In genomic region chr3:128168830-128169229, GRCh38 we compare ENCODE assay signal across 33 cellular contexts. TPM values are rescaled to one million over a fixed set of nuclear protein-coding genes. Genes with fewer than 3 reads are reported as not detected.
DNase-seq lines count a peak whose midpoint lies in the region; ATAC-seq and TF ChIP-seq lines count a peak whose summit lies in the region.
"Had no signal": no experiment of that assay in that cellular context is flagged by ENCODE, and none has a peak within 500 bp of the region (broad histone marks: within the 10 kb centered on the region; RNA-seq: fewer than 3 reads in every experiment).

No MANE protein-coding gene starts in this region.

- H2AFZ ChIP-seq in hepatocyte = no peak overlapping the region

- H3K27ac Mint-ChIP-seq in activated naive CD4-positive, alpha-beta T cell treated with anti-CD3 and anti-CD28 coated beads, Interleukin-2, amount 50 U/mL, for 72 hours = peak overlapping the region; percentile 19 to 34
- H3K27ac Mint-ChIP-seq: activated CD4-positive, alpha-beta memory T cell treated with anti-CD3 and anti-CD28 coated beads, Interleukin-2, amount 10 ng/mL, durations not matched to agents 7 days and 5 days; activated T-helper 1 cell treated with anti-CD3 and anti-CD28 coated beads, Interleukin-12 subunit alpha, Interleukin-12 subunit beta, Interleukin-2, Interleukin-4 antibody, amounts not matched to agents 30 ng/mL and 10 ng/mL and 1 ng/mL, durations not matched to agents 14 hours and 24 hours and 36 hours; stimulated activated memory B cell treated with anti-CD40 and anti-IgM and Interleukin-4, amounts not matched to agents 10 μg/mL and 1 μg/mL and 100 μg/mL, for 72 hours; T-helper 1 cell treated with Interleukin-12 subunit alpha and Interleukin-12 subunit beta and Interleukin-4 antibody, amounts not matched to agents 30 μg/mL and 1 μg/mL, for 36 hours had no signal

- no peaks in the 10 kb centered on the region for H3K27me3 ChIP-seq in hepatocyte
- H3K27me3 ChIP-seq: brain microvascular endothelial cell, heart left ventricle, ovary, upper lobe of left lung had no signal

- peaks cover 3% of the 10 kb centered on the region for H3K79me2 ChIP-seq in hepatocyte

- peaks cover 25% of the 10 kb centered on the region for H3K4me1 ChIP-seq in hepatocyte (ENCODE audit: insufficient read depth)
- H3K4me1 ChIP-seq: HAP-1 had no signal

- ATAC-seq in activated naive CD4-positive, alpha-beta T cell treated with anti-CD3 and anti-CD28 coated beads, Interleukin-2, amount 50 U/mL, for 72 hours = no peak
- ATAC-seq in GM21367 (IDR thresholded peaks at IDR 0.05; ENCODE audit: unreplicated experiment) (no peak), GM19463 (IDR thresholded peaks at IDR 0.05; ENCODE audit: unreplicated experiment) (no peak)
- ATAC-seq: lower lobe of right lung; mucosa of descending colon; stimulated activated memory B cell treated with anti-CD40 and anti-IgM and Interleukin-4, amounts not matched to agents 10 μg/mL and 1 μg/mL and 100 μg/mL, for 72 hours had no signal

- 90% methylated on average over 4 of the region's 4 CpGs for WGBS in hepatocyte (ENCODE audit: low lambda C conversion rate, missing lambda C conversion rate)

- H3K4me2 ChIP-seq in hepatocyte = peak overlapping the region; percentile 68
- H3K4me2 ChIP-seq: SK-N-SH had no signal

- H4K20me1 ChIP-seq in hepatocyte (ENCODE audit: insufficient read depth, poor library complexity, severe bottlenecking) = no peaks in the 10 kb centered on the region

- H3K4me3 ChIP-seq in hepatocyte = no peak overlapping the region
- H3K4me3 ChIP-seq: HAP-1, heart left ventricle, lower lobe of right lung, mucosa of descending colon, ovary, skin epidermis, upper lobe of left lung had no signal

- H3K27ac ChIP-seq in hepatocyte = peak overlapping the region; percentile 80
- H3K27ac ChIP-seq: brain microvascular endothelial cell, lower lobe of right lung, ovary, skin epidermis, upper lobe of left lung had no signal

- no peaks in the 10 kb centered on the region for H3K9me3 Mint-ChIP-seq in activated naive CD4-positive, alpha-beta T cell treated with anti-CD3 and anti-CD28 coated beads, Interleukin-2, amount 50 U/mL, for 72 hours
- H3K9me3 Mint-ChIP-seq: activated CD4-positive, alpha-beta memory T cell treated with anti-CD3 and anti-CD28 coated beads, Interleukin-2, amount 10 ng/mL, durations not matched to agents 7 days and 5 days; activated T-helper 1 cell treated with anti-CD3 and anti-CD28 coated beads, Interleukin-12 subunit alpha, Interleukin-12 subunit beta, Interleukin-2, Interleukin-4 antibody, amounts not matched to agents 30 ng/mL and 10 ng/mL and 1 ng/mL, durations not matched to agents 14 hours and 24 hours and 36 hours; CD14-positive monocyte; nephron progenitor cell; stimulated activated memory B cell treated with anti-CD40 and anti-IgM and Interleukin-4, amounts not matched to agents 10 μg/mL and 1 μg/mL and 100 μg/mL, for 72 hours; T-helper 1 cell treated with Interleukin-12 subunit alpha and Interleukin-12 subunit beta and Interleukin-4 antibody, amounts not matched to agents 30 μg/mL and 1 μg/mL, for 36 hours had no signal

- no peak for TF ChIP-seq CTCF in hepatocyte (IDR thresholded peaks at IDR 0.05; ENCODE audit: poor library complexity)

- no peaks in the 10 kb centered on the region for H3K9me3 ChIP-seq in hepatocyte (ENCODE audit: low read depth)
- H3K9me3 ChIP-seq: HAP-1, heart left ventricle, lower lobe of right lung, mucosa of descending colon, ovary, SK-N-SH, upper lobe of left lung had no signal

- H3K9me2 ChIP-seq in hepatocyte (replicated peaks; ENCODE audit: insufficient read depth) = no peaks in the 10 kb centered on the region
- H3K9me2 ChIP-seq: SK-N-SH had no signal

- no peaks in the 10 kb centered on the region for H3K36me3 ChIP-seq in hepatocyte (replicated peaks; ENCODE audit: insufficient read depth, low read depth)
- H3K36me3 ChIP-seq: brain microvascular endothelial cell, HAP-1, heart left ventricle, lower lobe of right lung, ovary had no signal

- H3K36me3 Mint-ChIP-seq in activated naive CD4-positive, alpha-beta T cell treated with anti-CD3 and anti-CD28 coated beads, Interleukin-2, amount 50 U/mL, for 72 hours = peaks cover 0 to 5% of the 10 kb centered on the region in 2 donors

- DNase-seq in activated naive CD4-positive, alpha-beta T cell treated with anti-CD3 and anti-CD28 coated beads, Interleukin-2, amount 50 U/mL, for 72 hours (ENCODE audit: low spot score in 2 of 2) = no peak
- DNase-seq in activated naive CD4-positive, alpha-beta T cell treated with Interleukin-2 at 50 U/mL for 16 hours = no peak
- DNase-seq in NOMO-1 treated with dmso at 0.1 percent for 144 hours (lab: John Stamatoyannopoulos, UW; ENCODE audit: unreplicated experiment) (peak; percentile 49), hepatocyte (ENCODE audit: low spot score) (no peak), EL (no peak), amygdala (lab: John Stamatoyannopoulos, UW) (no peak)
- DNase-seq: activated CD4-positive, alpha-beta memory T cell treated with anti-CD3 and anti-CD28 coated beads, Interleukin-2, amount 10 ng/mL, durations not matched to agents 7 days and 5 days; activated CD4-positive, alpha-beta T cell treated with anti-CD3 and anti-CD28 coated beads for 1 hour; activated CD8-positive, alpha-beta memory T cell treated with anti-CD3 and anti-CD28 coated beads, Interleukin-2, amount 50 U/mL, for 4 hours; activated naive CD4-positive, alpha-beta T cell treated with anti-CD3 and anti-CD28 coated beads, Interleukin-2, amount 50 U/mL, for 16 hours; amniotic stem cell; brain microvascular endothelial cell; cerebellar nuclear complex; foreskin melanocyte; heart left ventricle; Karpas-422; lower lobe of right lung; mucosa of descending colon; NCI-H1092; NCI-H1694; NCI-H510A; nephron progenitor cell; ovary; SK-N-SH; upper lobe of left lung had no signal

RNA-seq across cellular contexts. Expression of gene EEFSEC, which starts 15.5 kb away (rescaled TPM):
- 10 to 100 TPM in 1 of 2 donors, 1 to 10 TPM in 1; 3.4 to 20.3 TPM for total RNA-seq in activated naive CD4-positive, alpha-beta T cell treated with anti-CD3 and anti-CD28 coated beads, Interleukin-2, amount 50 U/mL, for 72 hours
- total RNA-seq in hepatocyte = 9.2 and 9.8 TPM in 2 replicates
- 16.4 and 17.5 TPM in 2 replicates for polyA plus RNA-seq in hepatocyte

RNA-seq across cellular contexts. Expression of gene RUVBL1, which starts 45.2 kb away (rescaled TPM):
- total RNA-seq in activated naive CD4-positive, alpha-beta T cell treated with anti-CD3 and anti-CD28 coated beads, Interleukin-2, amount 50 U/mL, for 72 hours = 10 to 100 TPM; 36.1 to 69.7 TPM
- total RNA-seq in hepatocyte = 29.7 and 29.9 TPM in 2 replicates
- polyA plus RNA-seq in hepatocyte = 33.5 and 37.2 TPM in 2 replicates
